ENCODE assay signal across 1 cellular context in genomic region chr13:51044023-51044665, GRCh38.
TF ChIP-seq lines count a peak whose summit lies in the region.

No MANE protein-coding gene starts in this region.

TF ChIP-seq in WTC11, 78 proteins besides CTCF, POLR2A, EP300 and RAD21:
- no peak for TF ChIP-seq USF2 (CRISPR knock-in tag; IDR thresholded peaks at IDR 0.05)
